In genomic region chr16:46573008-46573833, GRCh38 we compare ENCODE assay signal across 11 cellular contexts. TPM values are rescaled to one million over a fixed set of nuclear protein-coding genes. Genes with fewer than 3 reads are reported as not detected.
DNase-seq lines count a peak whose midpoint lies in the region; ATAC-seq and TF ChIP-seq lines count a peak whose summit lies in the region.
"Had no signal": no experiment of that assay in that cellular context is flagged by ENCODE, and none has a peak within 500 bp of the region (broad histone marks: within the 10 kb centered on the region; RNA-seq: fewer than 3 reads in every experiment).

No MANE protein-coding gene starts in this region.

- no peaks in the 10 kb centered on the region for H3K9me3 ChIP-seq in MG63
- no peaks in the 10 kb centered on the region for H3K9me3 ChIP-seq in mammary epithelial cell (replicated peaks; ENCODE audit: insufficient read depth, low read length)
- no peaks in the 10 kb centered on the region for H3K9me3 ChIP-seq in osteoblast (ENCODE audit: low read depth, low read length)
- H3K9me3 ChIP-seq in Karpas-422 (ENCODE audit: low read length): no peaks in the 10 kb centered on the region

- in situ Hi-C loops in mammary epithelial cell (cut with MboI; ENCODE audit: low sequenced_read_pairs in 2 of 2): no loop called here

- DNase-seq in GM04504 (ENCODE audit: low read depth) (peak; percentile 12), MG63 (peak; percentile 85), mammary epithelial cell (peak; percentile 54), osteoblast (ENCODE audit: insufficient read length, low spot score, missing footprints) (peak; percentile 78), Karpas-422 (no peak)
- DNase-seq: activated CD4-positive, alpha-beta T cell treated with anti-CD3 and anti-CD28 coated beads for 4 hours; anterior cingulate cortex; NCI-H774 had no signal

- BruUV-seq in mammary epithelial cell (replicated peaks; lab: Mats Ljungman, UMichigan): no TSS peak

- H2AFZ ChIP-seq in mammary epithelial cell (ENCODE audit: low read depth, low read length) (peak overlapping the region; percentile 86), osteoblast (ENCODE audit: low read length) (peak overlapping the region; percentile 87), Karpas-422 (ENCODE audit: low read length) (no peak overlapping the region)

- 14% methylated on average over 20 of the region's 27 CpGs for WGBS in mammary epithelial cell (ENCODE audit: low coverage, missing lambda C conversion rate)

- ATAC-seq in GM18858 (IDR thresholded peaks at IDR 0.05; ENCODE audit: unreplicated experiment): no peak
- ATAC-seq in GM18861 (IDR thresholded peaks at IDR 0.05; ENCODE audit: unreplicated experiment): no peak
- ATAC-seq in GM19467 (IDR thresholded peaks at IDR 0.05; ENCODE audit: unreplicated experiment): no peak

- peaks cover 12% of the 10 kb centered on the region for H3K4me1 ChIP-seq in mammary epithelial cell (ENCODE audit: insufficient read depth, low read length)
- H3K4me1 ChIP-seq in osteoblast (ENCODE audit: insufficient read depth, low read length): peaks cover 5% of the 10 kb centered on the region
- peaks cover 33% of the 10 kb centered on the region for H3K4me1 ChIP-seq in Karpas-422 (ENCODE audit: low read length)

- no peaks in the 10 kb centered on the region for H4K20me1 ChIP-seq in mammary epithelial cell (ENCODE audit: insufficient read depth, low read length)
- no peaks in the 10 kb centered on the region for H4K20me1 ChIP-seq in osteoblast (ENCODE audit: insufficient read depth, low read length)
- H4K20me1 ChIP-seq in Karpas-422 (ENCODE audit: insufficient read depth, low read depth, low read length): no peaks in the 10 kb centered on the region

- peak overlapping the region; percentile 23 for H3K9ac ChIP-seq in mammary epithelial cell (ENCODE audit: insufficient read depth, low read length)
- H3K9ac ChIP-seq in Karpas-422 (ENCODE audit: low read length): no peak overlapping the region

- no peaks in the 10 kb centered on the region for H3K9me2 ChIP-seq in Karpas-422 (replicated peaks; ENCODE audit: insufficient read depth, low read length)

- H3K79me2 ChIP-seq in mammary epithelial cell (ENCODE audit: insufficient read depth, low read length) (no peaks in the 10 kb centered on the region), osteoblast (ENCODE audit: insufficient read depth, low read length) (no peaks in the 10 kb centered on the region), Karpas-422 (ENCODE audit: low read length) (no peaks in the 10 kb centered on the region)

- dilution Hi-C loops in mammary epithelial cell (cut with HindIII; ENCODE audit: low sequenced_read_pairs): no loop called here

- H3K4me2 ChIP-seq in mammary epithelial cell (ENCODE audit: insufficient read depth, low read depth, low read length) (peak overlapping the region; percentile 75), osteoblast (ENCODE audit: insufficient read depth, low read length) (peak overlapping the region; percentile 71), Karpas-422 (ENCODE audit: low read depth, low read length, poor library complexity, severe bottlenecking) (no peak overlapping the region)

- H3K27ac ChIP-seq in mammary epithelial cell (ENCODE audit: insufficient read depth, low read depth, low read length) (peak overlapping the region; percentile 36), osteoblast (ENCODE audit: low read depth, low read length) (no peak overlapping the region), Karpas-422 (ENCODE audit: low read length) (no peak overlapping the region)

- intact Hi-C loops in mammary epithelial cell (cut with micrococcal nuclease): no loop called here

- H3K27me3 ChIP-seq in MG63: no peaks in the 10 kb centered on the region
- no peaks in the 10 kb centered on the region for H3K27me3 ChIP-seq in mammary epithelial cell (ENCODE audit: insufficient read depth, low read length)
- H3K27me3 ChIP-seq in osteoblast (ENCODE audit: insufficient read depth, low read length): no peaks in the 10 kb centered on the region
- no peaks in the 10 kb centered on the region for H3K27me3 ChIP-seq in Karpas-422 (ENCODE audit: low read length)

- H3K36me3 ChIP-seq in MG63: peaks cover 5% of the 10 kb centered on the region
- H3K36me3 ChIP-seq in mammary epithelial cell (ENCODE audit: insufficient read depth, low read length): no peaks in the 10 kb centered on the region
- H3K36me3 ChIP-seq in osteoblast (ENCODE audit: insufficient read depth, low read length): no peaks in the 10 kb centered on the region
- no peaks in the 10 kb centered on the region for H3K36me3 ChIP-seq in Karpas-422 (ENCODE audit: insufficient read depth, low read length)

- CTCF ChIA-PET in mammary epithelial cell (lab: Charles Lee; ENCODE audit: low non-redundant PET): no interaction called here

- TF ChIP-seq CTCF in mammary epithelial cell (conservative IDR thresholded peaks at IDR 0.05 in 1 of 2, IDR thresholded peaks at IDR 0.05 in 1 of 2; ENCODE audit: extremely low read depth in 1 of 2, insufficient read depth in 1 of 2, low read depth in 1 of 2, low read length in 2 of 2) (peak in 1 of 2 donors; percentile 3), osteoblast (IDR thresholded peaks at IDR 0.05; ENCODE audit: extremely low read depth, low read depth, low read length) (no peak)

- H3K4me3 ChIP-seq in MG63: no peak overlapping the region
- peak overlapping the region in 2 of 3 experiments; percentile 12 to 33 for H3K4me3 ChIP-seq in mammary epithelial cell (replicated peaks in 1 of 3; ENCODE audit: insufficient read depth in 1 of 3, low read depth in 2 of 3, low read length in 3 of 3)
- peak overlapping the region; percentile 56 for H3K4me3 ChIP-seq in osteoblast (ENCODE audit: insufficient read depth, low read length)
- no peak overlapping the region for H3K4me3 ChIP-seq in Karpas-422 (ENCODE audit: low read length)

RNA-seq across cellular contexts. Expression of gene SHCBP1, which starts 48.0 kb away (rescaled TPM):
- total RNA-seq in MG63 (2014; rRNA removed; shearing (Covaris generic); ENCODE audit: low replicate concordance): 58.3 and 92.9 TPM in 2 replicates
- total RNA-seq in mammary epithelial cell (10 to 100 TPM in 1 of 2 donors, 1 to 10 TPM in 1; 2.3 to 21.8 TPM), osteoblast (1.8 and 2.7 TPM in 2 replicates)
- 19.6 TPM for polyA plus RNA-seq in mammary epithelial cell
- 53.2 TPM for polyA minus RNA-seq in mammary epithelial cell
- 15.5 and 15.7 TPM in 2 replicates for total RNA-seq in Karpas-422 (2014; rRNA removed; shearing (Covaris generic); ENCODE audit: low replicate concordance)

Comparison
In these comparisons a context has a peak if more than half of its experiments do, and no peak if none do; other contexts are left out.
1. H3K4me3 ChIP-seq: peak in mammary epithelial cell (2 of 3) and osteoblast (single experiment); none in MG63 (single experiment) and Karpas-422 (single experiment).